In genomic region chr6:2576499-2576898, GRCh38 we compare ENCODE assay signal across 29 cellular contexts.
"Had no signal": no experiment of that assay in that cellular context is flagged by ENCODE, and none has a peak within 500 bp of the region (broad histone marks: within the 10 kb centered on the region; RNA-seq: fewer than 3 reads in every experiment).

No MANE protein-coding gene starts in this region.

- H3K27me3 Mint-ChIP-seq: progenitor cell of endocrine pancreas had no signal

- H3K4me3 ChIP-seq: coronary artery, dorsolateral prefrontal cortex, esophagus muscularis mucosa, heart left ventricle, lung, mucosa of descending colon, pancreas, right lobe of liver, spleen, tibial artery, upper lobe of left lung, uterus had no signal

- DNase-seq: dorsolateral prefrontal cortex; effector CD8-positive, alpha-beta T cell; foreskin keratinocyte; heart left ventricle; hippocampal formation; left colon; left ventricle myocardium superior; mesendoderm; mucosa of descending colon; naive thymus-derived CD8-positive, alpha-beta T cell; nucleus accumbens; pancreas; retina; right lobe of liver; spleen; stimulated activated CD4-positive, alpha-beta T cell treated with anti-CD3 and anti-CD28 coated beads, Interleukin-15, amount 100 ng/mL, for 24 hours; stimulated activated CD4-positive, alpha-beta T cell treated with anti-CD3 and anti-CD28 coated beads, Interleukin-1b, Interleukin-23, amount 100 ng/mL, for 48 hours; stimulated activated CD4-positive, alpha-beta T cell treated with anti-CD3 and anti-CD28 coated beads, Interleukin-4, amount 100 ng/mL, for 24 hours; tibial artery; upper lobe of left lung; uterus had no signal

- H3K27ac ChIP-seq: coronary artery, dorsolateral prefrontal cortex, epithelial cell of prostate, esophagus muscularis mucosa, foreskin keratinocyte, heart left ventricle, pancreas, right lobe of liver, spleen, tibial artery, upper lobe of left lung, uterus had no signal

- H3K4me1 Mint-ChIP-seq: naive thymus-derived CD8-positive, alpha-beta T cell; stimulated activated memory B cell treated with anti-CD40 and anti-IgM and Interleukin-4, amounts not matched to agents 10 μg/mL and 1 μg/mL and 100 μg/mL, for 72 hours had no signal

- H3K27ac Mint-ChIP-seq: naive thymus-derived CD8-positive, alpha-beta T cell; progenitor cell of endocrine pancreas; stimulated activated memory B cell treated with anti-CD40 and anti-IgM and Interleukin-4, amounts not matched to agents 10 μg/mL and 1 μg/mL and 100 μg/mL, for 72 hours; stimulated activated naive CD8-positive, alpha-beta T cell treated with anti-CD3 and anti-CD28 coated beads, Interleukin-15, Interleukin-2, amounts not matched to agents 100 ng/mL and 50 ng/mL, for 24 hours had no signal

- H3K9me3 ChIP-seq: esophagus muscularis mucosa, mucosa of descending colon, pancreas, right lobe of liver, upper lobe of left lung, uterus had no signal

- H3K27me3 ChIP-seq: esophagus muscularis mucosa, foreskin keratinocyte, heart left ventricle, right lobe of liver, tibial artery, upper lobe of left lung, uterus had no signal

- H3K4me1 ChIP-seq: pancreas, right lobe of liver, spleen, upper lobe of left lung, uterus had no signal

- H3K4me3 Mint-ChIP-seq: naive thymus-derived CD8-positive, alpha-beta T cell; neural crest cell; stimulated activated memory B cell treated with anti-CD40 and anti-IgM and Interleukin-4, amounts not matched to agents 10 μg/mL and 1 μg/mL and 100 μg/mL, for 72 hours; stimulated activated naive CD8-positive, alpha-beta T cell treated with anti-CD3 and anti-CD28 coated beads, Interleukin-15, Interleukin-2, amounts not matched to agents 100 ng/mL and 50 ng/mL, for 24 hours had no signal

- FAIRE-seq: pancreas had no signal

- ATAC-seq: foreskin keratinocyte; heart left ventricle; left colon; left ventricle myocardium superior; mucosa of descending colon; naive thymus-derived CD8-positive, alpha-beta T cell; pancreas; stimulated activated memory B cell treated with anti-CD40 and anti-IgM and Interleukin-4, amounts not matched to agents 10 μg/mL and 1 μg/mL and 100 μg/mL, for 72 hours had no signal

- H3K36me3 ChIP-seq: esophagus muscularis mucosa, heart left ventricle, pancreas, right lobe of liver, spleen, tibial artery, upper lobe of left lung, uterus had no signal
